In genomic region chr2:85915606-85916303, GRCh38 we compare ENCODE assay signal across 28 cellular contexts. TPM values are rescaled to one million over a fixed set of nuclear protein-coding genes. Genes with fewer than 3 reads are reported as not detected.
A peak's percentile ranks its signal among the peaks of the same experiment; 100 is the strongest.
DNase-seq lines count a peak whose midpoint lies in the region; ATAC-seq, FAIRE-seq and TF ChIP-seq lines count a peak whose summit lies in the region.
"Had no signal": no experiment of that assay in that cellular context is flagged by ENCODE, and none has a peak within 500 bp of the region (broad histone marks: within the 10 kb centered on the region; RNA-seq: fewer than 3 reads in every experiment).

No MANE protein-coding gene starts in this region.

- H3K9me2 ChIP-seq in PC-9 (ENCODE audit: insufficient read depth) = no peaks in the 10 kb centered on the region

- DNase-seq in A549 (ENCODE audit: low read depth in 1 of 2, low spot score in 1 of 2) (no peak), GM04504 (ENCODE audit: low read depth) (peak; percentile 50), ascending aorta (ENCODE audit: low spot score in 2 of 2) (peak in 1 of 2 donors; percentile 43), islet precursor cell (peak; percentile 4), PC-9 (no peak), NCI-H1436 treated with DMSO at 0.1 percent for 48 hours (lab: John Stamatoyannopoulos, UW) (no peak), NCI-H187 treated with DMSO at 0.1 percent for 48 hours (lab: John Stamatoyannopoulos, UW) (no peak)
- DNase-seq: 8988T; activated CD8-positive, alpha-beta memory T cell treated with anti-CD3 and anti-CD28 coated beads, Interleukin-2, amount 50 U/mL, for 4 hours; activated naive CD4-positive, alpha-beta T cell treated with anti-CD3 and anti-CD28 coated beads, Interleukin-2, amount 50 U/mL, for 16 hours; Calu3; NCI-H1092; NCI-H1930; NCI-H2227 treated with DMSO at 0.1 percent for 48 hours; nephron progenitor cell; OCI-M1; stimulated activated CD4-positive, alpha-beta T cell treated with anti-CD3 and anti-CD28 coated beads, Interleukin-12 subunit alpha, Interleukin-12 subunit beta, amount 100 ng/mL, for 4 hours; stimulated activated CD4-positive, alpha-beta T cell treated with anti-CD3 and anti-CD28 coated beads, Interleukin-4, amount 100 ng/mL, for 4 hours; stimulated activated naive CD4-positive, alpha-beta T cell treated with Interleukin-2 at 50 U/mL for 16 hours; trophoblast cell had no signal

- H3K36me3 ChIP-seq in ascending aorta (no peaks in the 10 kb centered on the region), PC-9 (ENCODE audit: low read depth) (no peaks in the 10 kb centered on the region)
- H3K36me3 ChIP-seq: BLaER1 treated with 17β-estradiol and CSF1 and Interleukin-3, amounts not matched to agents 10 nM and 100 nM; right atrium auricular region had no signal

- CTCF ChIA-PET in A549 (lab: Yijun Ruan, JAX) (interaction anchor here (0.6 to 10.4 kb wide), 7 partner anchors 12 to 187 kb away, joined by 3 to 95 read pairs (median 5); partner anchors contain the start of gene ST3GAL5), PC-9 (lab: Charles Lee) (interaction anchor here (0.6 kb wide), 1 partner anchor 322 kb away, joined by 7 read pairs; no protein-coding TSS in a partner anchor)

- TF ChIP-seq POLR2A in A549 (IDR thresholded peaks at IDR 0.05; ENCODE audit: low read length) = no peak

- peaks cover 25% of the 10 kb centered on the region; the same call in 1 of the 2 replicates for H3F3A ChIP-seq in PC-9 (ENCODE audit: insufficient read depth, low read depth)

- H3K4me2 ChIP-seq in A549 (no peak overlapping the region), PC-9 (no peak overlapping the region)

- H3K79me2 ChIP-seq in PC-9 (ENCODE audit: low read depth) = no peaks in the 10 kb centered on the region
- H3K79me2 ChIP-seq: parathyroid adenoma had no signal

- H3K27ac ChIP-seq in A549 (peak overlapping the region; percentile 27 to 66; a peak in 4 of 6 replicates), ascending aorta (peak overlapping the region; percentile 21 to 41), PC-9 (no peak overlapping the region)
- H3K27ac ChIP-seq: BLaER1 treated with 17β-estradiol and CSF1 and Interleukin-3, amounts not matched to agents 10 nM and 100 nM; parathyroid adenoma; VCaP had no signal

- no peak for TF ChIP-seq RAD21 in A549 (conservative IDR thresholded peaks at IDR 0.05 in 1 of 2, IDR thresholded peaks at IDR 0.05 in 1 of 2)

- H3K4me3 ChIP-seq in A549 (no peak overlapping the region), ascending aorta (no peak overlapping the region), PC-9 (no peak overlapping the region)
- H3K4me3 ChIP-seq: BLaER1 treated with 17β-estradiol and CSF1 and Interleukin-3, amounts not matched to agents 10 nM and 100 nM; right atrium auricular region had no signal

- TF ChIP-seq EP300 in A549 (IDR thresholded peaks at IDR 0.05) = no peak

- 91% methylated on average over 3 of the region's 3 CpGs for WGBS in A549 (ENCODE audit: missing lambda C conversion rate)

- no peak for ATAC-seq in A549
- no peak for ATAC-seq in GM18858 (IDR thresholded peaks at IDR 0.05; ENCODE audit: unreplicated experiment)
- ATAC-seq: Right ventricle myocardium inferior had no signal

- no peaks in the 10 kb centered on the region for H3K27me3 ChIP-seq in ascending aorta
- no peaks in the 10 kb centered on the region for H3K27me3 ChIP-seq in PC-9 (ENCODE audit: insufficient read depth, low read depth)
- H3K27me3 ChIP-seq: BLaER1 treated with 17β-estradiol and CSF1 and Interleukin-3, amounts not matched to agents 10 nM and 100 nM; right atrium auricular region had no signal

- intact Hi-C loops in ascending aorta (cut with DNase I) (no loop called here), PC-9 (cut with micrococcal nuclease; ENCODE audit: unreplicated experiment) (no loop called here)

- TF ChIP-seq CTCF in A549 (IDR thresholded peaks at IDR 0.05) (no peak), ascending aorta (IDR thresholded peaks at IDR 0.05) (no peak), PC-9 (conservative IDR thresholded peaks at IDR 0.05) (no peak)

- H2AFZ ChIP-seq in PC-9 = no peak overlapping the region
- H2AFZ ChIP-seq: parathyroid adenoma had no signal

- BruUV-seq in PC-9 (replicated peaks; lab: Mats Ljungman, UMichigan) = no TSS peak

- no peaks in the 10 kb centered on the region for H4K20me1 ChIP-seq in PC-9 (ENCODE audit: insufficient read depth)
- H4K20me1 ChIP-seq: BLaER1 treated with 17β-estradiol and CSF1 and Interleukin-3, amounts not matched to agents 10 nM and 100 nM had no signal

- no peak for FAIRE-seq in A549 (lab: Jason Lieb, UNC)
- FAIRE-seq: astrocyte, islet of Langerhans had no signal

- H3K9me3 ChIP-seq in A549 (peaks cover 12% of the 10 kb centered on the region), ascending aorta (no peaks in the 10 kb centered on the region), PC-9 (ENCODE audit: insufficient read depth, low read depth) (no peaks in the 10 kb centered on the region; the same call in 1 of the 2 replicates)
- H3K9me3 ChIP-seq: BLaER1 treated with 17β-estradiol and CSF1 and Interleukin-3, amounts not matched to agents 10 nM and 100 nM; right atrium auricular region had no signal

- H3K4me1 ChIP-seq in A549 (peaks cover 44% of the 10 kb centered on the region), ascending aorta (peaks cover 0 to 15% of the 10 kb centered on the region in 2 donors), PC-9 (replicated peaks; ENCODE audit: insufficient read depth) (peaks cover 32% of the 10 kb centered on the region)
- H3K4me1 ChIP-seq: parathyroid adenoma had no signal

- POLR2A ChIA-PET in A549 (lab: Yijun Ruan, JAX) (no interaction called here), PC-9 (lab: Charles Lee; ENCODE audit: unreplicated experiment) (interaction anchor here (0.6 to 0.7 kb wide), 2 partner anchors 73 to 797 kb away, joined by 3 read pairs; no protein-coding TSS in a partner anchor)

TF ChIP-seq in A549, 52 proteins besides CTCF, POLR2A, EP300 and RAD21:
- no peak for TF ChIP-seq ZNF302 (CRISPR knock-in tag; IDR thresholded peaks at IDR 0.05)
- no peak for TF ChIP-seq HOXB13 (CRISPR knock-in tag; IDR thresholded peaks at IDR 0.05; ENCODE audit: low read depth)
- TF ChIP-seq KDM5A (IDR thresholded peaks at IDR 0.05) = no peak
- no peak for TF ChIP-seq NFE2L2 (conservative IDR thresholded peaks at IDR 0.05; ENCODE audit: low read length)
- no peak for TF ChIP-seq HMGXB4 (CRISPR knock-in tag; IDR thresholded peaks at IDR 0.05; ENCODE audit: borderline replicate concordance)

RNA-seq across cellular contexts. Expression of gene ST3GAL5, which starts 27.0 kb away (rescaled TPM):
- polyA plus RNA-seq in A549 (2011; rRNA removed) (115 and 119 TPM in 2 replicates), A549 (2017; fragmentation: RNase III; extraction: RNeasy Plus Mini Kit Qiagen cat#74134 plus additional on column Dnase treatment) (34.1 to 36.9 TPM (median 35.9 TPM) in 3 replicates)
- 48.7 and 50.3 TPM in 2 replicates for polyA plus RNA-seq in A549 (2012; cell fraction: cytosol; rRNA removed)
- 37.9 and 52.9 TPM in 2 replicates for polyA plus RNA-seq in A549 (2012; cell fraction: nucleus; rRNA removed)
- polyA minus RNA-seq in A549 (2011; rRNA and poly(A)+ RNA removed) = 59.3 and 67.7 TPM in 2 replicates
- total RNA-seq in ascending aorta (21.0 TPM), PC-9 (2021) (5.9 and 7.2 TPM in 2 replicates)

Comparison
In these comparisons a context has a peak if more than half of its experiments do, and no peak if none do; other contexts are left out.
1. DNase-seq: peak in GM04504 (single experiment) and islet precursor cell (single experiment); none in A549 (0 of 2), PC-9 (0 of 2), NCI-H1436 treated with DMSO at 0.1 percent for 48 hours (single experiment) and NCI-H187 treated with DMSO at 0.1 percent for 48 hours (single experiment).